In genomic region chr5:54438601-54439399, GRCh38 we compare ENCODE assay signal across 1 cellular context.
A peak's percentile ranks its signal among the peaks of the same experiment; 100 is the strongest.
TF ChIP-seq lines count a peak whose summit lies in the region.

No MANE protein-coding gene starts in this region.

TF ChIP-seq in K562, 482 proteins besides CTCF, POLR2A, EP300 and RAD21:
- 0 out of 2 replicates have a peak, but pooled peaks have one; percentile 32 for TF ChIP-seq SOX6 (IDR thresholded peaks at IDR 0.05)
- TF ChIP-seq DPF2 (IDR thresholded peaks at IDR 0.05): peak; percentile 45; the same call in 1 of the 2 replicates
- no peak for TF ChIP-seq NR2C1 (IDR thresholded peaks at IDR 0.05)
- peak; percentile 69 for TF ChIP-seq NR2C1 (tag; IDR thresholded peaks at IDR 0.05)
- peak; percentile 54; the same call in 1 of the 2 replicates for TF ChIP-seq JUND (IDR thresholded peaks at IDR 0.05; ENCODE audit: borderline replicate concordance, low read depth, low read length)
- peak; percentile 86; the same call in 2 of the 3 replicates for TF ChIP-seq JUND (tag; IDR thresholded peaks at IDR 0.05; ENCODE audit: borderline replicate concordance, low read depth, low read length)
- no peak for TF ChIP-seq NELFE (IDR thresholded peaks at IDR 0.05; ENCODE audit: insufficient read depth, insufficient read length)
- TF ChIP-seq LEF1 (IDR thresholded peaks at IDR 0.05): no peak; the same call in 1 of the 2 replicates
- peak; percentile 80; the same call in 1 of the 2 replicates for TF ChIP-seq NFATC3 (IDR thresholded peaks at IDR 0.05)
- no peak for TF ChIP-seq NR2C2 (CRISPR knock-in tag; IDR thresholded peaks at IDR 0.05)
- peak; percentile 77 for TF ChIP-seq NR2C2 (tag; IDR thresholded peaks at IDR 0.05)
- peak; percentile 89; the same call in 1 of the 2 replicates for TF ChIP-seq SPI1 (IDR thresholded peaks at IDR 0.05; ENCODE audit: borderline replicate concordance, low read depth, low read length)
- peak; percentile 59 for TF ChIP-seq CEBPB (tag; IDR thresholded peaks at IDR 0.05)
- peak; percentile 50 for TF ChIP-seq GABPA (tag; conservative IDR thresholded peaks at IDR 0.05; ENCODE audit: low read depth)
- TF ChIP-seq ZNF740 (CRISPR knock-in tag; IDR thresholded peaks at IDR 0.05): no peak
- TF ChIP-seq ZNF740 (tag; IDR thresholded peaks at IDR 0.05): no peak
- TF ChIP-seq TEAD4 (IDR thresholded peaks at IDR 0.05; ENCODE audit: low read length): peak; percentile 42; the same call in 1 of the 2 replicates
- TF ChIP-seq TEAD4 (CRISPR knock-in tag; IDR thresholded peaks at IDR 0.05; ENCODE audit: borderline replicate concordance): no peak
- TF ChIP-seq GTF2E2 (tag; IDR thresholded peaks at IDR 0.05): no peak
- TF ChIP-seq FOSL1 (tag; conservative IDR thresholded peaks at IDR 0.05): peak; percentile 61
- TF ChIP-seq CTBP1 (IDR thresholded peaks at IDR 0.05; ENCODE audit: borderline replicate concordance): peak; percentile 27; the same call in 1 of the 2 replicates
- TF ChIP-seq TEAD1 (CRISPR knock-in tag; IDR thresholded peaks at IDR 0.05): peak in 1 of 2 experiments; percentile 21; a peak in 1 of 4 replicates
- TF ChIP-seq RCOR1 (IDR thresholded peaks at IDR 0.05; ENCODE audit: borderline replicate concordance in 1 of 2, low read depth in 2 of 2, low read length in 2 of 2): peak in 1 of 2 experiments; percentile 66; a peak in 2 of 4 replicates
- 0 out of 2 replicates have a peak, but pooled peaks have one; percentile 16 for TF ChIP-seq TCF7 (IDR thresholded peaks at IDR 0.05; ENCODE audit: borderline replicate concordance)
- peak; percentile 50; the same call in 1 of the 2 replicates for TF ChIP-seq ESRRA (IDR thresholded peaks at IDR 0.05; ENCODE audit: borderline replicate concordance, low read depth)
- 0 out of 2 replicates have a peak, but pooled peaks have one; percentile 20 for TF ChIP-seq DEAF1 (CRISPR knock-in tag; IDR thresholded peaks at IDR 0.05)
- no peak for TF ChIP-seq NUFIP1 (IDR thresholded peaks at IDR 0.05; ENCODE audit: partially characterized antibody)
- TF ChIP-seq SMARCE1 (IDR thresholded peaks at IDR 0.05): peak; percentile 82; the same call in 1 of the 2 replicates
- peak; percentile 29; the same call in 1 of the 2 replicates for TF ChIP-seq ZBTB12 (CRISPR knock-in tag; IDR thresholded peaks at IDR 0.05)
- TF ChIP-seq ATF7 (IDR thresholded peaks at IDR 0.05): peak; percentile 58; the same call in 1 of the 2 replicates
- peak; percentile 57 for TF ChIP-seq ARID1B (IDR thresholded peaks at IDR 0.05)
- TF ChIP-seq, protein P1, sequence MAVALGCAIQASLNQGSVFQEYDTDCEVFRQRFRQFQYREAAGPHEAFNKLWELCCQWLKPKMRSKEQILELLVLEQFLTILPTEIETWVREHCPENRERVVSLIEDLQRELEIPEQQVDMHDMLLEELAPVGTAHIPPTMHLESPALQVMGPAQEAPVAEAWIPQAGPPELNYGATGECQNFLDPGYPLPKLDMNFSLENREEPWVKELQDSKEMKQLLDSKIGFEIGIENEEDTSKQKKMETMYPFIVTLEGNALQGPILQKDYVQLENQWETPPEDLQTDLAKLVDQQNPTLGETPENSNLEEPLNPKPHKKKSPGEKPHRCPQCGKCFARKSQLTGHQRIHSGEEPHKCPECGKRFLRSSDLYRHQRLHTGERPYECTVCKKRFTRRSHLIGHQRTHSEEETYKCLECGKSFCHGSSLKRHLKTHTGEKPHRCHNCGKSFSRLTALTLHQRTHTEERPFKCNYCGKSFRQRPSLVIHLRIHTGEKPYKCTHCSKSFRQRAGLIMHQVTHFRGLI (CRISPR knock-in tag; IDR thresholded peaks at IDR 0.05): peak; percentile 57; the same call in 1 of the 2 replicates
- no peak for TF ChIP-seq FOXP1 (CRISPR knock-in tag; IDR thresholded peaks at IDR 0.05)
- TF ChIP-seq ZNF3 (CRISPR knock-in tag; IDR thresholded peaks at IDR 0.05): 0 out of 2 replicates have a peak, but pooled peaks have one; percentile 44
- peak; percentile 51 for TF ChIP-seq ZFP36 (IDR thresholded peaks at IDR 0.05; ENCODE audit: low read depth, low read length, partially characterized antibody)
- TF ChIP-seq, protein P2, sequence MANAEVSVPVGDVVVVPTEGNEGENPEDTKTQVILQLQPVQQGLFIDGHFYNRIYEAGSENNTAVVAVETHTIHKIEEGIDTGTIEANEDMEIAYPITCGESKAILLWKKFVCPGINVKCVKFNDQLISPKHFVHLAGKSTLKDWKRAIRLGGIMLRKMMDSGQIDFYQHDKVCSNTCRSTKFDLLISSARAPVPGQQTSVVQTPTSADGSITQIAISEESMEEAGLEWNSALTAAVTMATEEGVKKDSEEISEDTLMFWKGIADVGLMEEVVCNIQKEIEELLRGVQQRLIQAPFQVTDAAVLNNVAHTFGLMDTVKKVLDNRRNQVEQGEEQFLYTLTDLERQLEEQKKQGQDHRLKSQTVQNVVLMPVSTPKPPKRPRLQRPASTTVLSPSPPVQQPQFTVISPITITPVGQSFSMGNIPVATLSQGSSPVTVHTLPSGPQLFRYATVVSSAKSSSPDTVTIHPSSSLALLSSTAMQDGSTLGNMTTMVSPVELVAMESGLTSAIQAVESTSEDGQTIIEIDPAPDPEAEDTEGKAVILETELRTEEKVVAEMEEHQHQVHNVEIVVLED (CRISPR knock-in tag; IDR thresholded peaks at IDR 0.05): no peak
- TF ChIP-seq ETV6 (IDR thresholded peaks at IDR 0.05; ENCODE audit: borderline replicate concordance in 1 of 2, low read depth in 2 of 2, low read length in 1 of 2): peak in 1 of 2 experiments; percentile 79; a peak in 2 of 4 replicates
- no peak for TF ChIP-seq ETV6 (CRISPR knock-in tag; IDR thresholded peaks at IDR 0.05; ENCODE audit: borderline replicate concordance)
- TF ChIP-seq SMAD3 (CRISPR knock-in tag; conservative IDR thresholded peaks at IDR 0.05): peak; percentile 38; the same call in 1 of the 2 replicates
- 0 out of 4 replicates have a peak, but pooled peaks of 1 of the 2 experiments have one; percentile 23 for TF ChIP-seq HDAC1 (IDR thresholded peaks at IDR 0.05)
- no peak for TF ChIP-seq HOMEZ (CRISPR knock-in tag; IDR thresholded peaks at IDR 0.05)
- peak; percentile 10; the same call in 1 of the 2 replicates for TF ChIP-seq ATF3 (IDR thresholded peaks at IDR 0.05)
- TF ChIP-seq ATF3 (CRISPR knock-in tag; conservative IDR thresholded peaks at IDR 0.05): no peak
- no peak for TF ChIP-seq VEZF1 (CRISPR knock-in tag; IDR thresholded peaks at IDR 0.05)
- 0 out of 2 replicates have a peak, but pooled peaks have one; percentile 12 for TF ChIP-seq TCF3 (CRISPR knock-in tag; IDR thresholded peaks at IDR 0.05)
- no peak for TF ChIP-seq ZBTB49 (CRISPR knock-in tag; IDR thresholded peaks at IDR 0.05; ENCODE audit: borderline replicate concordance)
- TF ChIP-seq, protein P3, sequence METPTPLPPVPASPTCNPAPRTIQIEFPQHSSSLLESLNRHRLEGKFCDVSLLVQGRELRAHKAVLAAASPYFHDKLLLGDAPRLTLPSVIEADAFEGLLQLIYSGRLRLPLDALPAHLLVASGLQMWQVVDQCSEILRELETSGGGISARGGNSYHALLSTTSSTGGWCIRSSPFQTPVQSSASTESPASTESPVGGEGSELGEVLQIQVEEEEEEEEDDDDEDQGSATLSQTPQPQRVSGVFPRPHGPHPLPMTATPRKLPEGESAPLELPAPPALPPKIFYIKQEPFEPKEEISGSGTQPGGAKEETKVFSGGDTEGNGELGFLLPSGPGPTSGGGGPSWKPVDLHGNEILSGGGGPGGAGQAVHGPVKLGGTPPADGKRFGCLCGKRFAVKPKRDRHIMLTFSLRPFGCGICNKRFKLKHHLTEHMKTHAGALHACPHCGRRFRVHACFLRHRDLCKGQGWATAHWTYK (CRISPR knock-in tag; IDR thresholded peaks at IDR 0.05): peak; percentile 23; the same call in 1 of the 2 replicates
- 0 out of 2 replicates have a peak, but pooled peaks have one; percentile 24 for TF ChIP-seq CXXC5 (CRISPR knock-in tag; IDR thresholded peaks at IDR 0.05)
- 0 out of 2 replicates have a peak, but pooled peaks have one; percentile 48 for TF ChIP-seq SMARCA4 (IDR thresholded peaks at IDR 0.05)
